15 cellular contexts compared by ENCODE assay signal in genomic region chr20:3226093-3226492, GRCh38. TPM values are rescaled to one million over a fixed set of nuclear protein-coding genes. Genes with fewer than 3 reads are reported as not detected.
A peak's percentile ranks its signal among the peaks of the same experiment; 100 is the strongest.
DNase-seq lines count a peak whose midpoint lies in the region; ATAC-seq and TF ChIP-seq lines count a peak whose summit lies in the region.
"Had no signal": no experiment of that assay in that cellular context is flagged by ENCODE, and none has a peak within 500 bp of the region (broad histone marks: within the 10 kb centered on the region; RNA-seq: fewer than 3 reads in every experiment).

No MANE protein-coding gene starts in this region.

- no peaks in the 10 kb centered on the region for H3K9me3 Mint-ChIP-seq in natural killer cell treated with Interleukin-12 subunit alpha and Interleukin-12 subunit beta and Interleukin-15 and Interleukin-18, amount 100 ng/mL, for 72 hours
- H3K9me3 Mint-ChIP-seq in natural killer cell (no peaks in the 10 kb centered on the region), chondrocyte (ENCODE audit: low read depth) (no peaks in the 10 kb centered on the region)
- no peaks in the 10 kb centered on the region for H3K9me3 Mint-ChIP-seq in stimulated activated naive B cell treated with anti-CD40 and anti-IgM and Interleukin-4, amounts not matched to agents 10 μg/mL and 1 μg/mL and 100 μg/mL, for 72 hours
- H3K9me3 Mint-ChIP-seq: CD8-positive, alpha-beta memory T cell; HFFc6 had no signal

- TF ChIP-seq CTCF in natural killer cell (IDR thresholded peaks at IDR 0.05) (no peak), RWPE1 (conservative IDR thresholded peaks at IDR 0.05; ENCODE audit: low read depth) (no peak), chondrocyte (IDR thresholded peaks at IDR 0.05) (no peak)

- ATAC-seq in natural killer cell treated with Interleukin-12 subunit alpha and Interleukin-12 subunit beta and Interleukin-15 and Interleukin-18, amount 100 ng/mL, for 72 hours = no peak
- ATAC-seq in natural killer cell (no peak), GM21723 (IDR thresholded peaks at IDR 0.05; ENCODE audit: unreplicated experiment) (no peak), HG02588 (IDR thresholded peaks at IDR 0.05; ENCODE audit: unreplicated experiment) (no peak)
- no peak for ATAC-seq in stimulated activated naive B cell treated with anti-CD40 and anti-IgM and Interleukin-4, amounts not matched to agents 10 μg/mL and 1 μg/mL and 100 μg/mL, for 72 hours (replicated peaks)

- H3K27ac Mint-ChIP-seq in natural killer cell treated with Interleukin-12 subunit alpha and Interleukin-12 subunit beta and Interleukin-15 and Interleukin-18, amount 100 ng/mL, for 72 hours = no peak overlapping the region
- H3K27ac Mint-ChIP-seq in natural killer cell (no peak overlapping the region), chondrocyte (ENCODE audit: unreplicated experiment) (peak overlapping the region; percentile 51)
- H3K27ac Mint-ChIP-seq in stimulated activated naive B cell treated with anti-CD40 and anti-IgM and Interleukin-4, amounts not matched to agents 10 μg/mL and 1 μg/mL and 100 μg/mL, for 72 hours = peak overlapping the region; percentile 14
- H3K27ac Mint-ChIP-seq: HFFc6 had no signal

- H3K27ac ChIP-seq in RWPE1 = peak overlapping the region; percentile 76
- H3K27ac ChIP-seq: BLaER1 had no signal

- peaks cover 5% of the 10 kb centered on the region for H3K36me3 Mint-ChIP-seq in natural killer cell treated with Interleukin-12 subunit alpha and Interleukin-12 subunit beta and Interleukin-15 and Interleukin-18, amount 100 ng/mL, for 72 hours
- H3K36me3 Mint-ChIP-seq in natural killer cell (peaks cover 4% of the 10 kb centered on the region), chondrocyte (ENCODE audit: low read depth) (peaks cover 4% of the 10 kb centered on the region)
- peaks cover 24 to 36% of the 10 kb centered on the region in 2 donors for H3K36me3 Mint-ChIP-seq in stimulated activated naive B cell treated with anti-CD40 and anti-IgM and Interleukin-4, amounts not matched to agents 10 μg/mL and 1 μg/mL and 100 μg/mL, for 72 hours

- intact Hi-C loops in natural killer cell (cut with micrococcal nuclease) = no loop called here

- peaks cover 0 to 4% of the 10 kb centered on the region in 2 donors for H3K4me1 Mint-ChIP-seq in natural killer cell treated with Interleukin-12 subunit alpha and Interleukin-12 subunit beta and Interleukin-15 and Interleukin-18, amount 100 ng/mL, for 72 hours (ENCODE audit: low read depth in 2 of 2)
- no peaks in the 10 kb centered on the region for H3K4me1 Mint-ChIP-seq in natural killer cell
- H3K4me1 Mint-ChIP-seq in chondrocyte (ENCODE audit: low read depth) = peaks cover 13% of the 10 kb centered on the region
- peaks cover 12 to 37% of the 10 kb centered on the region in 2 donors for H3K4me1 Mint-ChIP-seq in stimulated activated naive B cell treated with anti-CD40 and anti-IgM and Interleukin-4, amounts not matched to agents 10 μg/mL and 1 μg/mL and 100 μg/mL, for 72 hours

- H3K27me3 Mint-ChIP-seq in natural killer cell treated with Interleukin-12 subunit alpha and Interleukin-12 subunit beta and Interleukin-15 and Interleukin-18, amount 100 ng/mL, for 72 hours = no peaks in the 10 kb centered on the region
- H3K27me3 Mint-ChIP-seq in natural killer cell (ENCODE audit: low read depth in 2 of 2) = no peaks in the 10 kb centered on the region
- no peaks in the 10 kb centered on the region for H3K27me3 Mint-ChIP-seq in chondrocyte (ENCODE audit: low read depth)
- no peaks in the 10 kb centered on the region for H3K27me3 Mint-ChIP-seq in stimulated activated naive B cell treated with anti-CD40 and anti-IgM and Interleukin-4, amounts not matched to agents 10 μg/mL and 1 μg/mL and 100 μg/mL, for 72 hours
- H3K27me3 Mint-ChIP-seq: CD8-positive, alpha-beta memory T cell had no signal

- DNase-seq in natural killer cell treated with Interleukin-12 subunit alpha and Interleukin-12 subunit beta and Interleukin-15 and Interleukin-18, amount 100 ng/mL, for 72 hours (ENCODE audit: low spot score) = peak; percentile 25
- no peak for DNase-seq in natural killer cell
- no peak for DNase-seq in RWPE1 (ENCODE audit: low spot score)
- no peak for DNase-seq in chondrocyte (ENCODE audit: low spot score)
- no peak for DNase-seq in stimulated activated naive B cell treated with anti-CD40 and anti-IgM and Interleukin-4, amounts not matched to agents 10 μg/mL and 1 μg/mL and 100 μg/mL, for 72 hours
- no peak for DNase-seq in UCSD-AML1 (lab: John Stamatoyannopoulos, UW; ENCODE audit: unreplicated experiment)
- DNase-seq: 8988T; AML-193; CD8-positive, alpha-beta memory T cell; DMS53; HCEC 1CT; HFFc6 had no signal

- CTCF ChIA-PET in RWPE1 (lab: Yijun Ruan, JAX) = no interaction called here

- no peak overlapping the region for H3K4me3 Mint-ChIP-seq in natural killer cell treated with Interleukin-12 subunit alpha and Interleukin-12 subunit beta and Interleukin-15 and Interleukin-18, amount 100 ng/mL, for 72 hours
- H3K4me3 Mint-ChIP-seq in natural killer cell (no peak overlapping the region), chondrocyte (ENCODE audit: unreplicated experiment) (no peak overlapping the region)
- H3K4me3 Mint-ChIP-seq in stimulated activated naive B cell treated with anti-CD40 and anti-IgM and Interleukin-4, amounts not matched to agents 10 μg/mL and 1 μg/mL and 100 μg/mL, for 72 hours = no peak overlapping the region
- H3K4me3 Mint-ChIP-seq: CD8-positive, alpha-beta memory T cell; HFFc6 had no signal

- POLR2A ChIA-PET in RWPE1 (lab: Yijun Ruan, JAX; ENCODE audit: low non-redundant PET) = interaction anchor here (1.2 kb wide), 1 partner anchor 22 kb away, joined by 3 read pairs; no protein-coding TSS in a partner anchor

RNA-seq across cellular contexts. Expression of gene SLC4A11, which starts 12.9 kb away (rescaled TPM):
- total RNA-seq in natural killer cell treated with Interleukin-12 subunit alpha and Interleukin-12 subunit beta and Interleukin-15 and Interleukin-18, amount 100 ng/mL, for 72 hours = 1 to 10 TPM in 1 of 2 donors, under 1 TPM in 1; 0.36 to 1.9 TPM
- total RNA-seq in natural killer cell (under 1 TPM; 0.31 to 0.68 (median 0.32) TPM), chondrocyte (4.2 to 4.9 TPM (median 4.3 TPM) in 3 replicates)

RNA-seq across cellular contexts. Expression of gene ITPA, which starts 16.8 kb away (rescaled TPM):
- 10 to 100 TPM; 94.3 to 94.7 TPM for total RNA-seq in natural killer cell treated with Interleukin-12 subunit alpha and Interleukin-12 subunit beta and Interleukin-15 and Interleukin-18, amount 100 ng/mL, for 72 hours
- total RNA-seq in natural killer cell (10 to 100 TPM; 49.6 to 53.2 (median 50.2) TPM), chondrocyte (35.1 to 43.4 TPM (median 41.5 TPM) in 3 replicates)

RNA-seq across cellular contexts. Expression of gene DDRGK1, which starts 21.6 kb away (rescaled TPM):
- 10 to 100 TPM; 78.5 to 87.1 TPM for total RNA-seq in natural killer cell treated with Interleukin-12 subunit alpha and Interleukin-12 subunit beta and Interleukin-15 and Interleukin-18, amount 100 ng/mL, for 72 hours
- 10 to 100 TPM; 47.8 to 52.6 (median 52.4) TPM for total RNA-seq in natural killer cell
- total RNA-seq in chondrocyte = 61.8 to 69.7 TPM (median 62.6 TPM) in 3 replicates

RNA-seq across cellular contexts. Expression of gene LZTS3, which starts 52.7 kb away (rescaled TPM):
- total RNA-seq in natural killer cell treated with Interleukin-12 subunit alpha and Interleukin-12 subunit beta and Interleukin-15 and Interleukin-18, amount 100 ng/mL, for 72 hours = under 1 TPM; 0.56 to 0.62 TPM
- total RNA-seq in natural killer cell (1 to 10 TPM; 3.1 to 4.6 (median 3.3) TPM), chondrocyte (6.4 to 9.3 TPM (median 8.1 TPM) in 3 replicates)

Comparison
In these comparisons a context has a peak if more than half of its experiments do, and no peak if none do; other contexts are left out.
1. H3K27ac Mint-ChIP-seq: peak in chondrocyte (single experiment) and stimulated activated naive B cell treated with anti-CD40 and anti-IgM and Interleukin-4, amounts not matched to agents 10 μg/mL and 1 μg/mL and 100 μg/mL, for 72 hours (single experiment); none in natural killer cell treated with Interleukin-12 subunit alpha and Interleukin-12 subunit beta and Interleukin-15 and Interleukin-18, amount 100 ng/mL, for 72 hours (0 of 2) and natural killer cell (0 of 2).